Comparison of ENCODE assay signal across 11 cellular contexts in genomic region chr1:9121891-9122409, GRCh38. TPM values are rescaled to one million over a fixed set of nuclear protein-coding genes. Genes with fewer than 3 reads are reported as not detected.
DNase-seq lines count a peak whose midpoint lies in the region; ATAC-seq lines count a peak whose summit lies in the region.
"Had no signal": no experiment of that assay in that cellular context is flagged by ENCODE, and none has a peak within 500 bp of the region (broad histone marks: within the 10 kb centered on the region; RNA-seq: fewer than 3 reads in every experiment).

No MANE protein-coding gene starts in this region.

- H3K36me3 Mint-ChIP-seq in activated naive CD4-positive, alpha-beta T cell treated with anti-CD3 and anti-CD28 coated beads, Interleukin-2, amount 50 U/mL, for 72 hours: no peaks in the 10 kb centered on the region

- peak; percentile 39 to 75 for DNase-seq in activated naive CD4-positive, alpha-beta T cell treated with anti-CD3 and anti-CD28 coated beads, Interleukin-2, amount 50 U/mL, for 72 hours (ENCODE audit: low spot score in 2 of 2)
- peak; percentile 28 to 31 for DNase-seq in stimulated activated CD8-positive, alpha-beta memory T cell treated with anti-CD3 and anti-CD28 coated beads, Interleukin-2, amount 100 ng/mL, for 48 hours (ENCODE audit: low read depth in 2 of 2)
- no peak for DNase-seq in NCI-H748 treated with DMSO at 0.1 percent for 48 hours (lab: John Stamatoyannopoulos, UW)
- no peak for DNase-seq in NCI-H2107 (lab: John Stamatoyannopoulos, UW)
- DNase-seq in HuH-7.5 (ENCODE audit: low spot score): no peak
- DNase-seq: foreskin melanocyte, NCI-H2081 treated with DMSO at 0.1 percent for 48 hours had no signal

- no peaks in the 10 kb centered on the region for H3K9me3 Mint-ChIP-seq in activated naive CD4-positive, alpha-beta T cell treated with anti-CD3 and anti-CD28 coated beads, Interleukin-2, amount 50 U/mL, for 72 hours

- peak overlapping the region in 1 of 2 donors; percentile 18 for H3K27ac Mint-ChIP-seq in activated naive CD4-positive, alpha-beta T cell treated with anti-CD3 and anti-CD28 coated beads, Interleukin-2, amount 50 U/mL, for 72 hours

- peak; percentile 83 for ATAC-seq in GM19351 (IDR thresholded peaks at IDR 0.05; ENCODE audit: unreplicated experiment)
- peak; percentile 55 for ATAC-seq in HG03378 (IDR thresholded peaks at IDR 0.05; ENCODE audit: unreplicated experiment)
- ATAC-seq in activated naive CD4-positive, alpha-beta T cell treated with anti-CD3 and anti-CD28 coated beads, Interleukin-2, amount 50 U/mL, for 72 hours: peak; percentile 84 to 98
- ATAC-seq in GM18861 (IDR thresholded peaks at IDR 0.05; ENCODE audit: unreplicated experiment): no peak

RNA-seq across cellular contexts. Expression of gene GPR157, which starts 7.0 kb away (rescaled TPM):
- total RNA-seq in activated naive CD4-positive, alpha-beta T cell treated with anti-CD3 and anti-CD28 coated beads, Interleukin-2, amount 50 U/mL, for 72 hours: 1 to 10 TPM; 4.5 to 9.1 TPM

RNA-seq across cellular contexts. Expression of gene SLC2A5, which starts 52.5 kb away (rescaled TPM):
- not detected for total RNA-seq in activated naive CD4-positive, alpha-beta T cell treated with anti-CD3 and anti-CD28 coated beads, Interleukin-2, amount 50 U/mL, for 72 hours
- total RNA-seq: pulmonary artery endothelial cell had no signal

Comparison
In these comparisons a context has a peak if more than half of its experiments do, and no peak if none do; other contexts are left out.
1. DNase-seq: peak in activated naive CD4-positive, alpha-beta T cell treated with anti-CD3 and anti-CD28 coated beads, Interleukin-2, amount 50 U/mL, for 72 hours (2 of 2) and stimulated activated CD8-positive, alpha-beta memory T cell treated with anti-CD3 and anti-CD28 coated beads, Interleukin-2, amount 100 ng/mL, for 48 hours (2 of 2); none in NCI-H748 treated with DMSO at 0.1 percent for 48 hours (single experiment), NCI-H2107 (single experiment) and HuH-7.5 (single experiment).